ENCODE assay signal across 31 cellular contexts in the genomic region with DNA sequence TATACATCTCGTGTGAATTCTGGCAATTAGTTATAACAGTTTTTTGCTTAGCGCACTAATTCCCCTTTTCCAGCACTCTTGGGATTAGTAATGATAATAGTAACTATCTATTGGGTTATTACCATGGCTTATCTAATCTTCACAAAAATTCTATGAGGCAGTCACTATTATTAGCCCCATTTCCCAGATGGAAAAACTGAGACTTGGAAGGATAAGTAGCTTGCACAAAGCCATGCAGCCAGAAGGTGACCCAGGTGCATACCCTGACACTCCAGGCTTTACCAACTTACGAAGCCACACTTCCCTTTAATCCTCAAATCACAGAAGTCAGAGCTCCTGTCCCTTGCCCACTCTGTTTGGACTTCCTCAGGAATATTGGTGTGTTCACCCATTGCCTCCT.
A peak's percentile ranks its signal among the peaks of the same experiment; 100 is the strongest.
DNase-seq lines count a peak whose midpoint lies in the region; ATAC-seq, FAIRE-seq and TF ChIP-seq lines count a peak whose summit lies in the region.
"Had no signal": no experiment of that assay in that cellular context is flagged by ENCODE, and none has a peak within 500 bp of the region (broad histone marks: within the 10 kb centered on the region; RNA-seq: fewer than 3 reads in every experiment).

No MANE protein-coding gene starts in this region.

- H3K9me1 ChIP-seq in K562 (ENCODE audit: control insufficient read depth, insufficient read depth, low read length) = no peaks in the 10 kb centered on the region

- H3K4me1 ChIP-seq in HepG2 (ENCODE audit: insufficient read depth, low read length) (no peaks in the 10 kb centered on the region), right lobe of liver (no peaks in the 10 kb centered on the region), K562 (replicated peaks in 1 of 2; ENCODE audit: control insufficient read depth in 2 of 2, insufficient read depth in 2 of 2, low read length in 2 of 2) (no peaks in the 10 kb centered on the region)
- H3K4me1 ChIP-seq: A549; BE2C; BLaER1; BLaER1 treated with 17β-estradiol and CSF1 and Interleukin-3, amounts not matched to agents 10 nM and 100 nM; Caco-2 had no signal

- no peak for ATAC-seq in HepG2
- ATAC-seq in right lobe of liver = no peak
- ATAC-seq in K562 = no peak
- ATAC-seq: A549; CD8-positive, alpha-beta T cell had no signal

- TF ChIP-seq EP300 in HepG2 (IDR thresholded peaks at IDR 0.05; ENCODE audit: low read depth in 2 of 2, low read length in 2 of 2) (no peak), HepG2 (CRISPR knock-in tag; IDR thresholded peaks at IDR 0.05; ENCODE audit: borderline replicate concordance) (no peak), K562 (IDR thresholded peaks at IDR 0.05; ENCODE audit: low read length) (no peak)

- H3K4me2 ChIP-seq in HepG2 (ENCODE audit: low read depth, low read length) (no peak overlapping the region), K562 (ENCODE audit: insufficient read depth, low read length) (no peak overlapping the region)
- H3K4me2 ChIP-seq: A549; BLaER1; BLaER1 treated with 17β-estradiol and CSF1 and Interleukin-3, amounts not matched to agents 10 nM and 100 nM had no signal

- TF ChIP-seq POLR2A in HepG2 (IDR thresholded peaks at IDR 0.05; ENCODE audit: insufficient read depth in 1 of 2, low read depth in 2 of 2, low read length in 2 of 2) = no peak
- TF ChIP-seq POLR2A in right lobe of liver (IDR thresholded peaks at IDR 0.05) = no peak
- TF ChIP-seq POLR2A in K562 (conservative IDR thresholded peaks at IDR 0.05) = no peak

- H3K27ac ChIP-seq in HepG2 (ENCODE audit: extremely low read length, insufficient read depth, low read length) (no peak overlapping the region), right lobe of liver (no peak overlapping the region), K562 (ENCODE audit: extremely low read depth, low read depth, low read length) (no peak overlapping the region), dorsolateral prefrontal cortex (no peak overlapping the region)
- H3K27ac ChIP-seq: 22Rv1; A549; BLaER1; BLaER1 treated with 17β-estradiol and CSF1 and Interleukin-3, amounts not matched to agents 10 nM and 100 nM; C4-2B had no signal

- no peaks in the 10 kb centered on the region for H3K27me3 ChIP-seq in HepG2 (ENCODE audit: control insufficient read depth in 1 of 2, insufficient read depth in 2 of 2, low read length in 2 of 2)
- H3K27me3 ChIP-seq in right lobe of liver = no peaks in the 10 kb centered on the region
- H3K27me3 ChIP-seq in K562 (ENCODE audit: control insufficient read depth in 2 of 2, insufficient read depth in 2 of 2, low read length in 2 of 2) = 0 out of 5 replicates have a peak, but pooled peaks cover 0 to 4% of the 10 kb centered on the region in 2 experiments
- no peaks in the 10 kb centered on the region for H3K27me3 ChIP-seq in dorsolateral prefrontal cortex
- H3K27me3 ChIP-seq: BE2C; BLaER1; BLaER1 treated with 17β-estradiol and CSF1 and Interleukin-3, amounts not matched to agents 10 nM and 100 nM had no signal

- POLR2A ChIA-PET in HepG2 (lab: Yijun Ruan, JAX) = no interaction called here
- POLR2A ChIA-PET in K562 (lab: Yijun Ruan, JAX) = interaction anchor here (0.8 to 1.3 kb wide), 2 partner anchors 12 to 547 kb away, joined by 3 read pairs; no protein-coding TSS in a partner anchor

- no peak for TF ChIP-seq RAD21 in HepG2 (CRISPR knock-in tag; IDR thresholded peaks at IDR 0.05)
- TF ChIP-seq RAD21 in K562 (CRISPR knock-in tag; conservative IDR thresholded peaks at IDR 0.05 in 1 of 2, IDR thresholded peaks at IDR 0.05 in 1 of 2) = no peak

- DNase-seq in HepG2 (ENCODE audit: low spot score) (no peak), right lobe of liver (no peak), K562 (ENCODE audit: extremely low read depth in 1 of 4, low spot score in 3 of 4) (no peak), dorsolateral prefrontal cortex (no peak)
- DNase-seq: 8988T; ACHN; AML-193; BE2C; C1 segment of cervical spinal cord; Caco-2; Calu3; CD4-positive, alpha-beta memory T cell; CD4-positive, alpha-beta T cell; CD4-positive, CD25-positive, alpha-beta regulatory T cell; CD8-positive, alpha-beta memory T cell; CD8-positive, alpha-beta T cell; COR-L47; DMS 273 treated with DMSO at 0.1 percent for 48 hours; DMS153; DMS53; DMS79; DMS79 treated with DMSO at 0.1 percent for 48 hours; DND-41; EL had no signal

- CTCF ChIA-PET in HepG2 (lab: Yijun Ruan, JAX; ENCODE audit: low intra/inter-chr PET ratio, low total read pairs) = no interaction called here
- CTCF ChIA-PET in K562 (lab: Yijun Ruan, JAX; ENCODE audit: low intra/inter-chr PET ratio) = no interaction called here

- no peaks in the 10 kb centered on the region for H3K79me2 ChIP-seq in HepG2 (ENCODE audit: insufficient read depth, low read length)
- H3K79me2 ChIP-seq in K562 (ENCODE audit: control insufficient read depth, insufficient read depth, low read length) = no peaks in the 10 kb centered on the region

- intact Hi-C loops in HepG2 (cut with micrococcal nuclease; ENCODE audit: unreplicated experiment) (no loop called here), right lobe of liver (cut with DNase I) (no loop called here), K562 (cut with micrococcal nuclease) (no loop called here), dorsolateral prefrontal cortex (cut with DNase I) (no loop called here)

- TF ChIP-seq CTCF in HepG2 (CRISPR knock-in tag; IDR thresholded peaks at IDR 0.05) (no peak), right lobe of liver (IDR thresholded peaks at IDR 0.05) (no peak), K562 (IDR thresholded peaks at IDR 0.05 in 2 of 3, conservative IDR thresholded peaks at IDR 0.05 in 1 of 3; ENCODE audit: insufficient read depth in 2 of 3, low read depth in 1 of 3, low read length in 3 of 3) (no peak), dorsolateral prefrontal cortex (IDR thresholded peaks at IDR 0.05 in 54 of 56, conservative IDR thresholded peaks at IDR 0.05 in 2 of 56; ENCODE audit: low read depth in 1 of 56, partially characterized antibody in 56 of 56) (no peak)

- H3K4me3 ChIP-seq in HepG2 (replicated peaks in 1 of 3; ENCODE audit: insufficient read depth in 1 of 3, low read depth in 2 of 3, low read length in 3 of 3) = no peak overlapping the region
- no peak overlapping the region for H3K4me3 ChIP-seq in right lobe of liver
- H3K4me3 ChIP-seq in K562 = no peak overlapping the region
- no peak overlapping the region for H3K4me3 ChIP-seq in dorsolateral prefrontal cortex
- H3K4me3 ChIP-seq: A549; BLaER1; BLaER1 treated with 17β-estradiol and CSF1 and Interleukin-3, amounts not matched to agents 10 nM and 100 nM had no signal

- no peaks in the 10 kb centered on the region for H4K20me1 ChIP-seq in HepG2 (ENCODE audit: insufficient read depth, low read length)
- H4K20me1 ChIP-seq in K562 (replicated peaks; ENCODE audit: control insufficient read depth, insufficient read depth, low read length) = no peaks in the 10 kb centered on the region
- H4K20me1 ChIP-seq: BLaER1; BLaER1 treated with 17β-estradiol and CSF1 and Interleukin-3, amounts not matched to agents 10 nM and 100 nM had no signal

- H3K9me3 ChIP-seq in HepG2 (ENCODE audit: low read length) (no peaks in the 10 kb centered on the region), right lobe of liver (no peaks in the 10 kb centered on the region), K562 (replicated peaks; ENCODE audit: control insufficient read depth, insufficient read depth, low read depth, low read length) (no peaks in the 10 kb centered on the region)
- H3K9me3 ChIP-seq: A549; BE2C; BLaER1; BLaER1 treated with 17β-estradiol and CSF1 and Interleukin-3, amounts not matched to agents 10 nM and 100 nM; Caco-2 had no signal

- no peak for FAIRE-seq in HepG2 (lab: Jason Lieb, UNC)
- FAIRE-seq in K562 (lab: Jason Lieb, UNC) = no peak
- FAIRE-seq: A204.1, A549, D721Med had no signal

- in situ Hi-C loops in HepG2 (cut with HindIII; ENCODE audit: extremely low pct_ligation_motif_present, low pct_unique_long_range_greater_than_20kb) = no loop called here
- in situ Hi-C loops in K562 (cut with MboI) = no loop called here

- BruUV-seq in HepG2 (replicated peaks; lab: Mats Ljungman, UMichigan) = no TSS peak
- BruUV-seq in K562 (replicated peaks; lab: Mats Ljungman, UMichigan) = no TSS peak

- H3K9ac ChIP-seq in HepG2 (ENCODE audit: insufficient read depth, low read depth, low read length) (no peak overlapping the region), K562 (ENCODE audit: insufficient read depth in 1 of 2, low read depth in 2 of 2, low read length in 2 of 2) (no peak overlapping the region)
- H3K9ac ChIP-seq: BLaER1; BLaER1 treated with 17β-estradiol and CSF1 and Interleukin-3, amounts not matched to agents 10 nM and 100 nM had no signal

- H2AFZ ChIP-seq in HepG2 (ENCODE audit: low read length) (no peak overlapping the region), K562 (ENCODE audit: low read depth, low read length) (no peak overlapping the region)

- WGBS in HepG2 (ENCODE audit: low lambda C conversion rate) = 40% methylated on average over 3 of the region's 3 CpGs
- 87% methylated on average over 3 of the region's 3 CpGs for WGBS in right lobe of liver (ENCODE audit: insufficient coverage, low coverage, low lambda C conversion rate, missing lambda C conversion rate)
- WGBS in K562 (ENCODE audit: insufficient coverage, low coverage, missing lambda C conversion rate) = 0% methylated on average over 3 of the region's 3 CpGs

- no peaks in the 10 kb centered on the region for H3K36me3 ChIP-seq in HepG2 (replicated peaks in 1 of 2; ENCODE audit: control insufficient read depth in 1 of 2, insufficient read depth in 2 of 2, low read length in 2 of 2)
- no peaks in the 10 kb centered on the region for H3K36me3 ChIP-seq in right lobe of liver
- no peaks in the 10 kb centered on the region for H3K36me3 ChIP-seq in K562 (ENCODE audit: control insufficient read depth, insufficient read depth, low read length)
- H3K36me3 ChIP-seq: BE2C; BLaER1; BLaER1 treated with 17β-estradiol and CSF1 and Interleukin-3, amounts not matched to agents 10 nM and 100 nM had no signal

TF ChIP-seq in HepG2, 621 proteins besides CTCF, POLR2A, EP300 and RAD21:
- TF ChIP-seq ZNF629 (CRISPR knock-in tag; conservative IDR thresholded peaks at IDR 0.05) = peak; percentile 52; the same call in 1 of the 2 replicates
- TF ChIP-seq KLF15 (CRISPR knock-in tag; IDR thresholded peaks at IDR 0.05; ENCODE audit: borderline replicate concordance) = no peak

TF ChIP-seq in K562, 482 proteins besides CTCF, POLR2A, EP300 and RAD21 (continues in another document):
- TF ChIP-seq RBM34 (IDR thresholded peaks at IDR 0.05; ENCODE audit: borderline replicate concordance, insufficient read depth, low read length) (no peak), PHF20 (IDR thresholded peaks at IDR 0.05; ENCODE audit: partially characterized antibody) (no peak), EHMT2 (IDR thresholded peaks at IDR 0.05) (no peak), NFATC3 (IDR thresholded peaks at IDR 0.05) (no peak), ZBTB8A (IDR thresholded peaks at IDR 0.05; ENCODE audit: partially characterized antibody) (no peak), RBM25 (IDR thresholded peaks at IDR 0.05; ENCODE audit: low read depth, low read length, severe bottlenecking) (peak; percentile 80)
